ENCODE assay signal across 8 cellular contexts in the genomic region with DNA sequence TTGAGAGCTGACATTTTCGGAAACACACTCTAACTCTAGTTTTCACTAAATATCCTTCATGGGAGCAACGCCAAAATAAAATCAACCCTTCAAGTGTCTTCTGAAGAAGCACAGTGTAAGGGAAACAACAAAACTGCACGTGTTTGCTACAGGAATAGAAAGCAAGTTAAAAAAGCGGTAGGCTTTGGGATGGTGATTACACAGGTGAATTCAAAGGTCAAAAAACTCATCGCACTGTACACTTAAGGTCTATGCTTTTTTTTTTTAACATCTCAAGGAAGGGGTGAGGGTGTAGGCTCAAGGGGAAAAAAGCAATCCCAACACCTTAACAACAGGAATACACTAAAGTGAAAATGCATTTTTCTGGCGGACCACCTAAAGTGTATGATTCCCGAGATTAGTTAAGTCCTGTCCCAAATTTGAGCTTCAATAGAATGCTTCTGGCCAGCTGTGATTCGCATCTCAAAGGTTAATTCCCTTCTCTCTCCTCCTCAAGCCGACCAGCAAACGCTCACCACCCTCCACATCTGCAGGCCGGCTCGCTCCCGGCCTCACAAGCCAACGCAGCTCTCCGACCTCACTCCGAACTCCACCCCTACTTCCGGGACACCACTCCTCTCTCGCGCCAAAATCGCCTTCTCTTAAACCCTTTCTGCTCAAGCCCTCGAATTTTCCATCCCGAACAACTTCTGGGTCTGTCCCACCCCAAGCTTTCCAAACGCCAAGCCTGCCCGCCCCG. TPM values are rescaled to one million over a fixed set of nuclear protein-coding genes. Genes with fewer than 3 reads are reported as not detected.
DNase-seq lines count a peak whose midpoint lies in the region; ATAC-seq and TF ChIP-seq lines count a peak whose summit lies in the region.

No MANE protein-coding gene starts in this region.

- H3K27ac ChIP-seq in HUES48 (ENCODE audit: low read depth, low read length) (peak overlapping the region; percentile 95), breast epithelium (peak overlapping the region; percentile 96 to 97), skeletal muscle tissue (ENCODE audit: low read depth, low read length) (peak overlapping the region; percentile 94)

- intact Hi-C loops in breast epithelium (cut with DNase I; ENCODE audit: low total_unique reads): no loop called here

- H3K9ac ChIP-seq in HUES48 (ENCODE audit: low read depth, low read length) (peak overlapping the region; percentile 98), skeletal muscle tissue (ENCODE audit: low read depth in 1 of 3, low read length in 3 of 3) (peak overlapping the region; percentile 90 to 97 (median 96))

- H3K9me3 ChIP-seq in HUES48 (ENCODE audit: control insufficient read depth, insufficient read depth, low read length) (no peaks in the 10 kb centered on the region), breast epithelium (no peaks in the 10 kb centered on the region), skeletal muscle tissue (ENCODE audit: control insufficient read depth in 3 of 3, low read length in 3 of 3) (no peaks in the 10 kb centered on the region)

- DNase-seq in NCI-H1436 (lab: John Stamatoyannopoulos, UW): peak; percentile 23
- no peak for DNase-seq in NCI-H1436 treated with DMSO at 0.1 percent for 48 hours (lab: John Stamatoyannopoulos, UW)
- peak; percentile 40 for DNase-seq in SHP77 treated with DMSO at 0.1 percent for 48 hours (lab: John Stamatoyannopoulos, UW)
- peak in 1 of 2 donors; percentile 45 for DNase-seq in breast epithelium (ENCODE audit: low spot score in 2 of 2)
- peak; percentile 47 for DNase-seq in iPS-NIHi11 (ENCODE audit: low spot score)

- TF ChIP-seq CTCF in breast epithelium (IDR thresholded peaks at IDR 0.05): no peak

- H3K4me1 ChIP-seq in HUES48 (ENCODE audit: control insufficient read depth, insufficient read depth, low read length): peaks cover 48% of the 10 kb centered on the region
- H3K4me1 ChIP-seq in breast epithelium: peaks cover 0 to 22% of the 10 kb centered on the region in 2 donors
- H3K4me1 ChIP-seq in skeletal muscle tissue (ENCODE audit: control insufficient read depth in 3 of 3, insufficient read depth in 3 of 3, low read length in 3 of 3): peaks cover 31 to 42% (median 35%) of the 10 kb centered on the region in 3 donors

- ATAC-seq in GM21528 (IDR thresholded peaks at IDR 0.05; ENCODE audit: low FRiP score, unreplicated experiment): peak; percentile 47

- H3K36me3 ChIP-seq in HUES48 (ENCODE audit: control insufficient read depth, insufficient read depth, low read length): no peaks in the 10 kb centered on the region
- no peaks in the 10 kb centered on the region for H3K36me3 ChIP-seq in breast epithelium
- no peaks in the 10 kb centered on the region for H3K36me3 ChIP-seq in skeletal muscle tissue (ENCODE audit: control insufficient read depth in 3 of 3, insufficient read depth in 3 of 3, low read length in 3 of 3)

- H3K27me3 ChIP-seq in HUES48 (ENCODE audit: control insufficient read depth, insufficient read depth, low read length): no peaks in the 10 kb centered on the region
- no peaks in the 10 kb centered on the region for H3K27me3 ChIP-seq in breast epithelium
- H3K27me3 ChIP-seq in skeletal muscle tissue (ENCODE audit: control insufficient read depth in 3 of 3, insufficient read depth in 3 of 3, low read length in 3 of 3): no peaks in the 10 kb centered on the region

- TF ChIP-seq POLR2A in breast epithelium (IDR thresholded peaks at IDR 0.05): no peak

- H3K4me3 ChIP-seq in HUES48 (ENCODE audit: low read depth, low read length) (peak overlapping the region; percentile 98), breast epithelium (peak overlapping the region; percentile 83 to 96 (median 89)), skeletal muscle tissue (ENCODE audit: low read length in 3 of 3) (peak overlapping the region; percentile 88 to 96 (median 95))

RNA-seq across cellular contexts. Expression of a gene that starts 1.1 kb away (rescaled TPM):
- 100 to 1,000 TPM; 122 to 181 (median 136) TPM for total RNA-seq in breast epithelium
- total RNA-seq in skeletal muscle tissue: 32.4 TPM

RNA-seq across cellular contexts. Expression of a gene that starts 31.4 kb away (rescaled TPM):
- total RNA-seq in breast epithelium (10 to 100 TPM in 2 of 3 donors, 1 to 10 TPM in 1; 9.4 to 15.7 (median 15.2) TPM), skeletal muscle tissue (14.6 TPM)
